Comparison of ENCODE assay signal across 15 cellular contexts in the genomic region with DNA sequence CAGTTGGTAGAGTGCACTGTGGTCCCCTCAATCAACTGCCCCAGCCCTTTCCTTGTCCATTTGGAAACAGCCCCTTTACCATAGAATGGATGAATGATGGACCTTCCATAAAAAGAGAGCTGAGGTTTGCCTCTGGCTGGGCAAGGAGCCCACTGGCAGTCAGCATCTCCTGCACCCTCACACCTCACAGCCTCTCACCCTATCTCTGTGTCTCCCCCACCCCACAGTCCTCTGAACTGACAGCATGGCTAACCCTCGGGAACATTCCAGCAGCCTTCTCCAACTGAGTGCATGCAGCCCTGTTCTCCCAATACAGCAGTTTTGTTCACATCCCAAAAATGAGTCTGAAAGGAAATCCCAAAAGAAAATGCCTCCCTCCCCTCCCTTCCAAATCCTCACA. TPM values are rescaled to one million over a fixed set of nuclear protein-coding genes. Genes with fewer than 3 reads are reported as not detected.
DNase-seq lines count a peak whose midpoint lies in the region; ATAC-seq and TF ChIP-seq lines count a peak whose summit lies in the region.
"Had no signal": no experiment of that assay in that cellular context is flagged by ENCODE, and none has a peak within 500 bp of the region (broad histone marks: within the 10 kb centered on the region; RNA-seq: fewer than 3 reads in every experiment).

No MANE protein-coding gene starts in this region.

- CTCF ChIA-PET in PC-9 (lab: Charles Lee): no interaction called here
- CTCF ChIA-PET in T-cell (lab: Charles Lee): interaction anchor here in 1 of 2 donors (0.6 kb wide), 1 partner anchor 108 kb away, joined by 3 read pairs; no protein-coding TSS in a partner anchor

- H3K27me3 Mint-ChIP-seq in T-helper 17 cell (no peaks in the 10 kb centered on the region), T-cell (no peaks in the 10 kb centered on the region)
- H3K27me3 Mint-ChIP-seq: CD4-positive, CD25-positive, alpha-beta regulatory T cell had no signal

- H3K36me3 ChIP-seq in heart right ventricle (no peaks in the 10 kb centered on the region), PC-9 (ENCODE audit: low read depth) (no peaks in the 10 kb centered on the region)

- DNase-seq in T-helper 17 cell (no peak), heart right ventricle (peak in 1 of 2 donors; percentile 56), right cardiac atrium (peak in 1 of 3 donors; percentile 73), NCI-H187 treated with DMSO at 0.1 percent for 48 hours (lab: John Stamatoyannopoulos, UW) (no peak), PC-9 (no peak), T-cell (no peak)
- DNase-seq: 8988T; CD4-positive, CD25-positive, alpha-beta regulatory T cell; DMS53; GF-D8; HCEC 1CT; HFFc6 had no signal

- H3K4me3 ChIP-seq in heart right ventricle (no peak overlapping the region), right cardiac atrium (ENCODE audit: low read length) (no peak overlapping the region), PC-9 (no peak overlapping the region)
- H3K4me3 ChIP-seq: BLaER1 treated with 17β-estradiol and CSF1 and Interleukin-3, amounts not matched to agents 10 nM and 100 nM had no signal

- TF ChIP-seq CTCF in heart right ventricle (IDR thresholded peaks at IDR 0.05) (no peak), PC-9 (conservative IDR thresholded peaks at IDR 0.05) (no peak)

- H3K4me1 ChIP-seq in heart right ventricle (peaks cover 0 to 26% (median 7%) of the 10 kb centered on the region in 9 donors), right cardiac atrium (ENCODE audit: control insufficient read depth, insufficient read depth, low read length) (no peaks in the 10 kb centered on the region), PC-9 (replicated peaks; ENCODE audit: insufficient read depth) (no peaks in the 10 kb centered on the region)

- peak overlapping the region; percentile 23 for H3K27ac ChIP-seq in cingulate gyrus (ENCODE audit: low read depth, low read length)
- peak overlapping the region in 3 of 10 donors; percentile 13 to 44 (median 37) for H3K27ac ChIP-seq in heart right ventricle
- peak overlapping the region; percentile 54 for H3K27ac ChIP-seq in right cardiac atrium (ENCODE audit: low read length)
- no peak overlapping the region for H3K27ac ChIP-seq in PC-9
- H3K27ac ChIP-seq: BLaER1 treated with 17β-estradiol and CSF1 and Interleukin-3, amounts not matched to agents 10 nM and 100 nM had no signal

- H3K4me1 Mint-ChIP-seq in T-helper 17 cell (peaks cover 27% of the 10 kb centered on the region), T-cell (peaks cover 25 to 69% (median 42%) of the 10 kb centered on the region in 3 donors)

- POLR2A ChIA-PET in PC-9 (lab: Charles Lee; ENCODE audit: unreplicated experiment): no interaction called here
- POLR2A ChIA-PET in T-cell (lab: Charles Lee): interaction anchor here in 1 of 2 donors (0.6 kb wide), 1 partner anchor 12 kb away, joined by 3 read pairs; no protein-coding TSS in a partner anchor

- H3K9me3 Mint-ChIP-seq in T-cell: no peaks in the 10 kb centered on the region
- H3K9me3 Mint-ChIP-seq: HFFc6 had no signal

- ATAC-seq in T-helper 17 cell: no peak
- ATAC-seq in heart right ventricle: peak; percentile 76 to 94 (median 86)
- peak; percentile 90 to 94 for ATAC-seq in right cardiac atrium
- ATAC-seq in GM21825 (IDR thresholded peaks at IDR 0.05; ENCODE audit: unreplicated experiment): no peak
- ATAC-seq in T-cell (replicated peaks in 1 of 4): no peak

- WGBS in heart right ventricle, 2 donors: 29 to 49% methylated on average over 1 of the region's 1 CpG
- WGBS in right cardiac atrium: 42% methylated on average over 1 of the region's 1 CpG

- intact Hi-C loops in heart right ventricle (cut with DNase I): loop anchor here in 1 of 10 donors (5.0 kb wide), 1 partner anchor 57 kb away; no protein-coding TSS in a partner anchor
- intact Hi-C loops in right cardiac atrium (cut with DNase I): no loop called here
- intact Hi-C loops in PC-9 (cut with micrococcal nuclease; ENCODE audit: unreplicated experiment): no loop called here

- H3K27me3 ChIP-seq in heart right ventricle (no peaks in the 10 kb centered on the region), right cardiac atrium (ENCODE audit: control insufficient read depth, insufficient read depth) (no peaks in the 10 kb centered on the region), PC-9 (ENCODE audit: insufficient read depth, low read depth) (peaks cover 22% of the 10 kb centered on the region; the same call in 1 of the 2 replicates)
- H3K27me3 ChIP-seq: BLaER1 treated with 17β-estradiol and CSF1 and Interleukin-3, amounts not matched to agents 10 nM and 100 nM had no signal

- H3F3A ChIP-seq in PC-9 (ENCODE audit: insufficient read depth, low read depth): no peaks in the 10 kb centered on the region

- no peak overlapping the region for H3K4me2 ChIP-seq in PC-9
- H3K4me2 ChIP-seq: BLaER1 treated with 17β-estradiol and CSF1 and Interleukin-3, amounts not matched to agents 10 nM and 100 nM had no signal

- H3K9me3 ChIP-seq in T-helper 17 cell (ENCODE audit: control insufficient read depth, low read length, poor library complexity, severe bottlenecking): no peaks in the 10 kb centered on the region
- no peaks in the 10 kb centered on the region for H3K9me3 ChIP-seq in heart right ventricle
- H3K9me3 ChIP-seq in right cardiac atrium (ENCODE audit: control insufficient read depth, low read length): no peaks in the 10 kb centered on the region
- no peaks in the 10 kb centered on the region for H3K9me3 ChIP-seq in PC-9 (ENCODE audit: insufficient read depth, low read depth)

- no peak overlapping the region for H3K4me3 Mint-ChIP-seq in T-helper 17 cell
- no peak overlapping the region for H3K4me3 Mint-ChIP-seq in T-cell
- H3K4me3 Mint-ChIP-seq: CD4-positive, CD25-positive, alpha-beta regulatory T cell; HFFc6 had no signal

- no peaks in the 10 kb centered on the region for H4K20me1 ChIP-seq in PC-9 (ENCODE audit: insufficient read depth)
- H4K20me1 ChIP-seq: BLaER1 treated with 17β-estradiol and CSF1 and Interleukin-3, amounts not matched to agents 10 nM and 100 nM had no signal

- no peaks in the 10 kb centered on the region for H3K79me2 ChIP-seq in PC-9 (ENCODE audit: low read depth)

- H3K27ac Mint-ChIP-seq in T-helper 17 cell: peak overlapping the region; percentile 72
- H3K27ac Mint-ChIP-seq in T-cell: peak overlapping the region in 1 of 2 donors; percentile 60
- H3K27ac Mint-ChIP-seq: HFFc6 had no signal

- H2AFZ ChIP-seq in PC-9: no peak overlapping the region

- no TSS peak for BruUV-seq in PC-9 (replicated peaks; lab: Mats Ljungman, UMichigan)

- H3K36me3 Mint-ChIP-seq in T-helper 17 cell (ENCODE audit: low read depth) (peaks cover 12% of the 10 kb centered on the region), T-cell (peaks cover 54% of the 10 kb centered on the region)

- H3K9me2 ChIP-seq in PC-9 (ENCODE audit: insufficient read depth): no peaks in the 10 kb centered on the region; the same call in 1 of the 2 replicates

RNA-seq across cellular contexts. Expression of a gene that starts 51.7 kb away (rescaled TPM):
- 10 to 100 TPM; 30.2 to 37.8 TPM for total RNA-seq in T-helper 17 cell
- total RNA-seq in heart right ventricle: 100 to 1,000 TPM; 156 to 337 (median 216) TPM
- polyA plus RNA-seq in heart right ventricle: 100 to 1,000 TPM in 1 of 2 donors, 10 to 100 TPM in 1; 14.6 to 253 TPM
- total RNA-seq in right cardiac atrium: 100 to 1,000 TPM; 123 to 209 (median 152) TPM
- polyA plus RNA-seq in right cardiac atrium: 114 TPM
- total RNA-seq in PC-9 (2021): 5.6 and 9.7 TPM in 2 replicates
- total RNA-seq in T-cell: 10 to 100 TPM; 41.0 to 72.1 (median 55.5) TPM

Comparison
In these comparisons a context has a peak if more than half of its experiments do, and no peak if none do; other contexts are left out.
1. ATAC-seq: peak in heart right ventricle (8 of 8) and right cardiac atrium (2 of 2); none in T-helper 17 cell (single experiment), GM21825 (single experiment) and T-cell (0 of 4).